ENCODE assay signal across 20 cellular contexts in the genomic region with DNA sequence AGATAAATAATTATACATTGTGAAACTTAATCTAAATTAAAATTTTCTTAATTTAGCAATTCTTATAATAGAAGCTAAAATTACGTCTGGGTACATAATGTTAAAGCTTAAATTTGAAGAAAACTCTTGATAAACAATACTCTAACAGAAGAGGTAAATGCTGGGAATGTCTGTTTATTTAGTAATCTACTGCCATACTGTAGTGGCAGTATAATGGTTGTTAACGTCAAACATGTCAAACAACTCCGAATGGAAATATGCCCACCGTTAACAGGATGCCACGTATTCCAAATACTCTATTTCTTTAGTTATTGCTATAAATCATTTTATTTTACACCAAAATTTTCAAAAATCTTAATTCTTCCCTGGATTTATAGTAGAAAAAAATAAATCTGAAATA.
"Had no signal": no experiment of that assay in that cellular context is flagged by ENCODE, and none has a peak within 500 bp of the region (broad histone marks: within the 10 kb centered on the region; RNA-seq: fewer than 3 reads in every experiment).

No MANE protein-coding gene starts in this region.

- H3K4me1 Mint-ChIP-seq: activated naive CD4-positive, alpha-beta T cell treated with anti-CD3 and anti-CD28 coated beads, Interleukin-2, amount 10 ng/mL, durations not matched to agents 7 days and 5 days; mesothelial cell of epicardium; nephron progenitor cell had no signal

- H3K4me3 ChIP-seq: gastrocnemius medialis, heart left ventricle, lower lobe of right lung, prostate gland, skin epidermis, tibial nerve, vagina had no signal

- H3K27ac ChIP-seq: gastrocnemius medialis, heart left ventricle, lower lobe of right lung, prostate gland, skin epidermis, tibial nerve, vagina had no signal

- H3K36me3 Mint-ChIP-seq: activated naive CD4-positive, alpha-beta T cell treated with anti-CD3 and anti-CD28 coated beads, Interleukin-2, amount 10 ng/mL, durations not matched to agents 7 days and 5 days; mesothelial cell of epicardium had no signal

- H3K4me1 ChIP-seq: prostate gland, tibial nerve, vagina had no signal

- H3K9me3 ChIP-seq: gastrocnemius medialis, lower lobe of right lung, prostate gland, vagina had no signal

- H3K27ac Mint-ChIP-seq: activated naive CD4-positive, alpha-beta T cell treated with anti-CD3 and anti-CD28 coated beads, Interleukin-2, amount 10 ng/mL, durations not matched to agents 7 days and 5 days; mesothelial cell of epicardium; nephron progenitor cell had no signal

- ATAC-seq: activated CD4-positive, CD25-positive, alpha-beta regulatory T cell treated with anti-CD3 and anti-CD28 coated beads, Interleukin-2, amount 50 U/mL, for 24 hours; gastrocnemius medialis; heart left ventricle; left cardiac atrium; right cardiac atrium had no signal

- FAIRE-seq: astrocyte, bronchial epithelial cell had no signal

- H3K4me3 Mint-ChIP-seq: activated naive CD4-positive, alpha-beta T cell treated with anti-CD3 and anti-CD28 coated beads, Interleukin-2, amount 10 ng/mL, durations not matched to agents 7 days and 5 days; mesothelial cell of epicardium; nephron progenitor cell had no signal

- H3K27me3 ChIP-seq: gastrocnemius medialis, heart left ventricle, tibial nerve, vagina had no signal

- H3K36me3 ChIP-seq: gastrocnemius medialis, heart left ventricle, lower lobe of right lung, prostate gland, tibial nerve, vagina had no signal

- DNase-seq: activated CD4-positive, alpha-beta T cell treated with anti-CD3 and anti-CD28 coated beads, Interleukin-2, amount 50 U/mL, for 4 hours; activated naive CD4-positive, alpha-beta T cell treated with anti-CD3 and anti-CD28 coated beads, Interleukin-2, amount 10 ng/mL, durations not matched to agents 7 days and 5 days; dermis blood vessel endothelial cell; gastrocnemius medialis; heart left ventricle; left cardiac atrium; lower lobe of right lung; nephron progenitor cell; right cardiac atrium; stimulated activated CD4-positive, alpha-beta T cell treated with anti-CD3 and anti-CD28 coated beads, Interleukin-4, amount 100 ng/mL, for 24 hours; stimulated activated naive CD4-positive, alpha-beta T cell; substantia nigra had no signal
